8 cellular contexts compared by ENCODE assay signal in the genomic region with DNA sequence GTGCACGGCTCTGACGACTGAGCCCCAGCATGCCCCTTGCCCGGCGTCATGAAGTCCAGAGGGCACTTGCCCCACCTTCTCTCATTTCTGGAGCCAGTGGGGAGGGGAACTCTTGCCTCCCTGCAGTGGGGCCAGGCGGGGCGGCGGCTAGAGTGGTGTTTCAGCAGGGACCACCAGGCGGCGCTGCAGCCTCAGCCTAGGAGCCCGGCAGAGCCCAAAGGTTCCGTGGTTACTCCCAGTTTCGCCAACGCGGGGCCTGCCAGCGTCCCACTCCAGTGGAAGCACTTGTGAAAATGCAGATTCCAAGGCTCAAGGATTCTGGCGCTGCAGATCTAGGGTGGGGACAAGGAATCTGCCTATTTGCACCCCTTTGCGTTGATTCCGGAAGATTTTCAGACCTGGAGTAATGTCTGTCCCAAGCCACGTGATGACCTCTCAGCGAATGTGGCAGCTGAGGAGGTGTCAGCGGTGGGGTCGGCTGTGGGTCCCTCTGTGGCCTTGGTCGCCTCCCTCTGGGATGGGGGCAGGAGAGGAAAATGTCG. TPM values are rescaled to one million over a fixed set of nuclear protein-coding genes. Genes with fewer than 3 reads are reported as not detected.
DNase-seq lines count a peak whose midpoint lies in the region; ATAC-seq, FAIRE-seq and TF ChIP-seq lines count a peak whose summit lies in the region.

No MANE protein-coding gene starts in this region.

- dilution Hi-C loops in keratinocyte (cut with MboI; ENCODE audit: extremely low pct_ligation_motif_present, low sequenced_read_pairs) = no loop called here

- H3K9me3 ChIP-seq in WERI-Rb-1 (ENCODE audit: severe bottlenecking) (no peaks in the 10 kb centered on the region), keratinocyte (ENCODE audit: control insufficient read depth, low read depth, low read length) (no peaks in the 10 kb centered on the region)

- H3K4me3 Mint-ChIP-seq in central memory CD8-positive, alpha-beta T cell = no peak overlapping the region

- no peaks in the 10 kb centered on the region for H3K79me2 ChIP-seq in keratinocyte (ENCODE audit: control insufficient read depth, insufficient read depth, low read length)

- H3K9ac ChIP-seq in keratinocyte (ENCODE audit: control insufficient read depth, extremely low read depth, insufficient read depth, low read length) = no peak overlapping the region

- H2AFZ ChIP-seq in keratinocyte (ENCODE audit: control insufficient read depth, low read length) = no peak overlapping the region

- H3K27ac ChIP-seq in WERI-Rb-1 (no peak overlapping the region), keratinocyte (ENCODE audit: control insufficient read depth, insufficient read depth, low read length) (no peak overlapping the region)

- FAIRE-seq in GM19239 (lab: Jason Lieb, UNC) (no peak), keratinocyte (lab: Jason Lieb, UNC) (no peak)

- TF ChIP-seq CTCF in AG09309 (IDR thresholded peaks at IDR 0.05; ENCODE audit: control insufficient read depth, insufficient read depth, low read depth, low read length, missing control alignments) (peak; percentile 97), WERI-Rb-1 (IDR thresholded peaks at IDR 0.05; ENCODE audit: low read depth, low read length) (peak; percentile 97), keratinocyte (optimal IDR thresholded peaks at IDR 0.05 in 1 of 3, IDR thresholded peaks at IDR 0.05 in 1 of 3, conservative IDR thresholded peaks at IDR 0.05 in 1 of 3; ENCODE audit: extremely low read depth in 1 of 3, insufficient read depth in 2 of 3, low read length in 3 of 3) (peak; percentile 78 to 96 (median 86))

- H3K36me3 ChIP-seq in WERI-Rb-1 = no peaks in the 10 kb centered on the region
- peaks cover 18 to 19% of the 10 kb centered on the region in 2 experiments for H3K36me3 ChIP-seq in keratinocyte (ENCODE audit: control insufficient read depth in 2 of 2, extremely low read depth in 1 of 2, insufficient read depth in 2 of 2, low read length in 2 of 2)

- H3K27ac Mint-ChIP-seq in central memory CD8-positive, alpha-beta T cell (ENCODE audit: low read depth) = peak overlapping the region; percentile 65

- H3K36me3 Mint-ChIP-seq in central memory CD8-positive, alpha-beta T cell (ENCODE audit: insufficient read depth) = peaks cover 21% of the 10 kb centered on the region

- H3K27me3 ChIP-seq in WERI-Rb-1 (ENCODE audit: insufficient read depth, low read depth, severe bottlenecking) (no peaks in the 10 kb centered on the region), keratinocyte (ENCODE audit: control insufficient read depth, extremely low read depth, insufficient read depth, low read length) (no peaks in the 10 kb centered on the region)

- no peaks in the 10 kb centered on the region for H3K9me1 ChIP-seq in keratinocyte (ENCODE audit: control insufficient read depth, extremely low read depth, insufficient read depth, low read length)

- H3K9me3 Mint-ChIP-seq in central memory CD8-positive, alpha-beta T cell = no peaks in the 10 kb centered on the region

- no peaks in the 10 kb centered on the region for H4K20me1 ChIP-seq in keratinocyte (ENCODE audit: control insufficient read depth, extremely low read depth, insufficient read depth, low read length)

- H3K4me2 ChIP-seq in keratinocyte (ENCODE audit: control insufficient read depth, extremely low read depth, insufficient read depth, low read depth, low read length) = no peak overlapping the region

- H3K4me1 Mint-ChIP-seq in central memory CD8-positive, alpha-beta T cell = peaks cover 10% of the 10 kb centered on the region

- H3K4me3 ChIP-seq in AG09309 (ENCODE audit: control insufficient read depth, low read depth, low read length) (no peak overlapping the region), WERI-Rb-1 (ENCODE audit: low read depth, low read length) (no peak overlapping the region), keratinocyte (ENCODE audit: control insufficient read depth in 2 of 3, extremely low read depth in 1 of 3, insufficient read depth in 2 of 3, low read depth in 1 of 3, low read length in 3 of 3) (no peak overlapping the region)

- ATAC-seq in central memory CD8-positive, alpha-beta T cell (replicated peaks; ENCODE audit: extremely low read depth, poor library complexity, severe bottlenecking) = no peak
- no peak for ATAC-seq in GM19467 (IDR thresholded peaks at IDR 0.05; ENCODE audit: unreplicated experiment)

- no peaks in the 10 kb centered on the region for H3K4me1 ChIP-seq in keratinocyte (ENCODE audit: control insufficient read depth, extremely low read depth, insufficient read depth, low read length)

- H3K27me3 Mint-ChIP-seq in central memory CD8-positive, alpha-beta T cell = no peaks in the 10 kb centered on the region

- DNase-seq in AG09309 (ENCODE audit: low read depth) = no peak
- DNase-seq in GM19239 (ENCODE audit: insufficient read length, low spot score) = peak; percentile 36
- DNase-seq in NCI-H1694 treated with DMSO at 0.1 percent for 48 hours (lab: John Stamatoyannopoulos, UW) = peak; percentile 59
- DNase-seq in WERI-Rb-1 = peak; percentile 79
- DNase-seq in central memory CD8-positive, alpha-beta T cell (ENCODE audit: low spot score in 2 of 2) = peak; percentile 38 to 56
- no peak for DNase-seq in keratinocyte (ENCODE audit: low read depth, low spot score)
- peak; percentile 68 for DNase-seq in stimulated activated CD4-positive, alpha-beta T cell treated with anti-CD3 and anti-CD28 coated beads, Interleukin-15, amount 100 ng/mL, for 24 hours

RNA-seq across cellular contexts. Expression of a gene that starts 55.7 kb away (rescaled TPM):
- polyA plus RNA-seq in keratinocyte = 118 to 209 TPM (median 204 TPM) in 3 replicates
- 32.3 TPM for polyA plus RNA-seq in keratinocyte (2011; ENCODE audit: low read depth)
- 54.2 and 96.1 TPM in 2 replicates for polyA plus RNA-seq in keratinocyte (2011; cell fraction: cytosol; rRNA removed)
- polyA plus RNA-seq in keratinocyte (2011; cell fraction: nucleus; rRNA removed) = 291 and 302 TPM in 2 replicates
- 102 and 180 TPM in 2 replicates for polyA plus RNA-seq in keratinocyte (2012; ENCODE audit: low replicate concordance)
- polyA minus RNA-seq in keratinocyte = 136 to 381 TPM (median 165 TPM) in 3 replicates
- 148 TPM for polyA minus RNA-seq in keratinocyte (2011; cell fraction: cytosol; rRNA and poly(A)+ RNA removed)
- 171 and 244 TPM in 2 replicates for polyA minus RNA-seq in keratinocyte (2011; cell fraction: nucleus; rRNA and poly(A)+ RNA removed)

Comparison
In these comparisons a context has a peak if more than half of its experiments do, and no peak if none do; other contexts are left out.
1. DNase-seq: peak in GM19239 (single experiment), NCI-H1694 treated with DMSO at 0.1 percent for 48 hours (single experiment), WERI-Rb-1 (single experiment), central memory CD8-positive, alpha-beta T cell (2 of 2) and stimulated activated CD4-positive, alpha-beta T cell treated with anti-CD3 and anti-CD28 coated beads, Interleukin-15, amount 100 ng/mL, for 24 hours (single experiment); none in AG09309 (single experiment) and keratinocyte (single experiment).
2. Peak in every context shown above with its lines, with median percentiles within 50 percentile points of each other: CTCF ChIP-seq.